7 cellular contexts compared by ENCODE assay signal in genomic region chr5:138611295-138612220, GRCh38. TPM values are rescaled to one million over a fixed set of nuclear protein-coding genes. Genes with fewer than 3 reads are reported as not detected.
DNase-seq lines count a peak whose midpoint lies in the region; ATAC-seq and TF ChIP-seq lines count a peak whose summit lies in the region.

No MANE protein-coding gene starts in this region.

- DNase-seq in HFFc6 (no peak), amygdala (lab: John Stamatoyannopoulos, UW) (peak in 46 of 56 donors; percentile 21 to 83 (median 58)), hepatocyte (ENCODE audit: low spot score) (peak; percentile 75), skeletal muscle cell (ENCODE audit: low read depth) (no peak), HT-29 (ENCODE audit: low spot score) (no peak), mucosa of gallbladder (ENCODE audit: low spot score) (no peak)

- no peak for ATAC-seq in HG02798 (IDR thresholded peaks at IDR 0.05; ENCODE audit: poor library complexity, unreplicated experiment)

- no peaks in the 10 kb centered on the region for H3K36me3 ChIP-seq in hepatocyte (replicated peaks; ENCODE audit: insufficient read depth, low read depth)

- peak overlapping the region; percentile 31; the same call in 1 of the 2 replicates for H3K4me3 Mint-ChIP-seq in HFFc6

- H3K4me3 ChIP-seq in hepatocyte (peak overlapping the region; percentile 21), skeletal muscle cell (ENCODE audit: low read depth, low read length) (peak overlapping the region; percentile 40)

- peak overlapping the region; percentile 44 for H3K27ac ChIP-seq in hepatocyte

- no peaks in the 10 kb centered on the region for H3K9me2 ChIP-seq in hepatocyte (replicated peaks; ENCODE audit: insufficient read depth)

- H3K4me2 ChIP-seq in hepatocyte, result peak overlapping the region; percentile 83

- no peaks in the 10 kb centered on the region for H3K9me3 ChIP-seq in hepatocyte (ENCODE audit: low read depth)

- H3K27ac Mint-ChIP-seq in HFFc6, result no peak overlapping the region

- TF ChIP-seq CTCF in HFFc6 (IDR thresholded peaks at IDR 0.05) (no peak), hepatocyte (IDR thresholded peaks at IDR 0.05; ENCODE audit: poor library complexity) (peak; percentile 38)

- peaks cover 30% of the 10 kb centered on the region for H3K4me1 Mint-ChIP-seq in HFFc6 (ENCODE audit: low read depth)

- H3K27me3 Mint-ChIP-seq in HFFc6 (ENCODE audit: insufficient read depth), result peaks cover 21% of the 10 kb centered on the region

- H3K9me3 Mint-ChIP-seq in HFFc6, result no peaks in the 10 kb centered on the region

- H3K36me3 Mint-ChIP-seq in HFFc6 (ENCODE audit: low read depth), result no peaks in the 10 kb centered on the region

- H3K4me1 ChIP-seq in hepatocyte (ENCODE audit: insufficient read depth), result peaks cover 18% of the 10 kb centered on the region

- H3K27me3 ChIP-seq in hepatocyte, result no peaks in the 10 kb centered on the region

- peak overlapping the region; percentile 41 for H2AFZ ChIP-seq in hepatocyte

- H4K20me1 ChIP-seq in hepatocyte (ENCODE audit: insufficient read depth, poor library complexity, severe bottlenecking), result no peaks in the 10 kb centered on the region

- no peaks in the 10 kb centered on the region for H3K79me2 ChIP-seq in hepatocyte

- WGBS in hepatocyte (ENCODE audit: low lambda C conversion rate, missing lambda C conversion rate), result 20% methylated on average over 13 of the region's 13 CpGs

RNA-seq across cellular contexts. Expression of gene HSPA9, which starts 36.4 kb away (rescaled TPM):
- 100 to 1,000 TPM; 193 to 236 (median 210) TPM for total RNA-seq in HFFc6 (2021; fragmentation: NEBNext Ultra II Directional; extraction: Animal tissue kit (Norgen Biotek cat#: 25700))
- total RNA-seq in hepatocyte (383 and 429 TPM in 2 replicates), mucosa of gallbladder (170 TPM)
- 211 and 212 TPM in 2 replicates for polyA plus RNA-seq in hepatocyte
- 300 and 305 TPM in 2 replicates for total RNA-seq in HT-29 (2014; rRNA removed; shearing (Covaris generic))

Comparison
In these comparisons a context has a peak if more than half of its experiments do, and no peak if none do; other contexts are left out.
1. DNase-seq: peak in amygdala (46 of 56) and hepatocyte (single experiment); none in HFFc6 (single experiment), skeletal muscle cell (single experiment), HT-29 (single experiment) and mucosa of gallbladder (single experiment).